8 cellular contexts compared by ENCODE assay signal in genomic region chr5:10607666-10608442, GRCh38. TPM values are rescaled to one million over a fixed set of nuclear protein-coding genes. Genes with fewer than 3 reads are reported as not detected.
A peak's percentile ranks its signal among the peaks of the same experiment; 100 is the strongest.
DNase-seq lines count a peak whose midpoint lies in the region; ATAC-seq and TF ChIP-seq lines count a peak whose summit lies in the region.

No MANE protein-coding gene starts in this region.

- POLR2A ChIA-PET in activated CD8-positive, alpha-beta T cell treated with anti-CD3 and anti-CD28 coated beads for 36 hours (lab: Charles Lee): interaction anchor here (0.8 to 1.4 kb wide), 3 partner anchors 8 to 32 kb away, joined by 3 to 7 read pairs (median 3); no protein-coding TSS in a partner anchor
- POLR2A ChIA-PET in A673 (lab: Charles Lee; ENCODE audit: low non-redundant PET): no interaction called here

- CTCF ChIA-PET in activated CD8-positive, alpha-beta T cell treated with anti-CD3 and anti-CD28 coated beads for 36 hours (lab: Charles Lee): interaction anchor here (0.6 to 2.8 kb wide), 3 partner anchors 13 to 32 kb away, joined by 3 to 20 read pairs (median 4); no protein-coding TSS in a partner anchor
- CTCF ChIA-PET in A673 (lab: Charles Lee): interaction anchor here (0.5 kb wide), 1 partner anchor 154 kb away, joined by 4 read pairs; no protein-coding TSS in a partner anchor

- H3K4me3 ChIP-seq in aorta (ENCODE audit: low read length in 2 of 2) (no peak overlapping the region), A673 (ENCODE audit: low read depth, low read length, poor library complexity, severe bottlenecking) (no peak overlapping the region)

- DNase-seq in GF-D8 (lab: John Stamatoyannopoulos, UW): peak; percentile 87
- DNase-seq in activated CD8-positive, alpha-beta T cell treated with anti-CD3 and anti-CD28 coated beads for 36 hours: peak; percentile 29
- peak; percentile 57 for DNase-seq in left kidney (ENCODE audit: low read depth, low spot score)
- peak in 1 of 2 donors; percentile 78 for DNase-seq in aorta
- DNase-seq in T1000 (lab: John Stamatoyannopoulos, UW): no peak
- no peak for DNase-seq in A673 (ENCODE audit: low spot score)

- no peak overlapping the region for H3K4me3 Mint-ChIP-seq in activated CD8-positive, alpha-beta T cell treated with anti-CD3 and anti-CD28 coated beads for 36 hours

- peaks cover 17% of the 10 kb centered on the region for H3K27me3 Mint-ChIP-seq in activated CD8-positive, alpha-beta T cell treated with anti-CD3 and anti-CD28 coated beads for 36 hours

- H3K9me3 ChIP-seq in aorta (ENCODE audit: control insufficient read depth, low read length): no peaks in the 10 kb centered on the region
- H3K9me3 ChIP-seq in A673 (ENCODE audit: low read depth, low read length, poor library complexity, severe bottlenecking): no peaks in the 10 kb centered on the region

- no TSS peak for BruUV-seq in A673 (replicated peaks; lab: Mats Ljungman, UMichigan)

- intact Hi-C loops in activated CD8-positive, alpha-beta T cell treated with anti-CD3 and anti-CD28 coated beads for 36 hours (cut with micrococcal nuclease): loop anchor here (5.0 kb wide), 1 partner anchor 41 kb away; no protein-coding TSS in a partner anchor
- intact Hi-C loops in aorta (cut with DNase I) (no loop called here), A673 (cut with micrococcal nuclease; ENCODE audit: unreplicated experiment) (no loop called here)

- no peaks in the 10 kb centered on the region for H3K36me3 Mint-ChIP-seq in activated CD8-positive, alpha-beta T cell treated with anti-CD3 and anti-CD28 coated beads for 36 hours (ENCODE audit: low read depth)

- H3K27ac ChIP-seq in aorta (ENCODE audit: low read depth in 1 of 2, low read length in 2 of 2): no peak overlapping the region
- no peak overlapping the region for H3K27ac ChIP-seq in A673 (ENCODE audit: low read depth, low read length, poor library complexity, severe bottlenecking)

- 38 to 42% methylated on average over 14 of the region's 14 CpGs for WGBS in aorta, 2 donors

- TF ChIP-seq CTCF in activated CD8-positive, alpha-beta T cell treated with anti-CD3 and anti-CD28 coated beads for 36 hours (IDR thresholded peaks at IDR 0.05): no peak
- no peak for TF ChIP-seq CTCF in A673 (conservative IDR thresholded peaks at IDR 0.05; ENCODE audit: low read depth, low read length)

- ATAC-seq in GM19467 (IDR thresholded peaks at IDR 0.05; ENCODE audit: unreplicated experiment) (peak; percentile 46), HG03457 (IDR thresholded peaks at IDR 0.05; ENCODE audit: unreplicated experiment) (peak; percentile 48), aorta (ENCODE audit: low FRiP score) (peak; percentile 90)
- ATAC-seq in activated CD8-positive, alpha-beta T cell treated with anti-CD3 and anti-CD28 coated beads for 36 hours: peak; percentile 31

- no peaks in the 10 kb centered on the region for H3K27me3 ChIP-seq in aorta (ENCODE audit: control insufficient read depth in 1 of 2, insufficient read depth in 2 of 2, low read length in 1 of 2)
- H3K27me3 ChIP-seq in A673 (replicated peaks; ENCODE audit: insufficient read depth, low read depth, low read length, poor library complexity): no peaks in the 10 kb centered on the region

- no peaks in the 10 kb centered on the region for H3K9me3 Mint-ChIP-seq in activated CD8-positive, alpha-beta T cell treated with anti-CD3 and anti-CD28 coated beads for 36 hours

- H3K36me3 ChIP-seq in aorta (ENCODE audit: control insufficient read depth in 1 of 2, insufficient read depth in 2 of 2, low read length in 1 of 2): no peaks in the 10 kb centered on the region
- H3K36me3 ChIP-seq in A673 (ENCODE audit: insufficient read depth, low read length, poor library complexity, severe bottlenecking): no peaks in the 10 kb centered on the region

- no peak overlapping the region for H3K27ac Mint-ChIP-seq in activated CD8-positive, alpha-beta T cell treated with anti-CD3 and anti-CD28 coated beads for 36 hours

- H3K4me1 Mint-ChIP-seq in activated CD8-positive, alpha-beta T cell treated with anti-CD3 and anti-CD28 coated beads for 36 hours (ENCODE audit: low read depth): peaks cover 18% of the 10 kb centered on the region

- H3K4me1 ChIP-seq in aorta (ENCODE audit: control insufficient read depth in 1 of 2, insufficient read depth in 2 of 2, low read length in 2 of 2) (no peaks in the 10 kb centered on the region), A673 (ENCODE audit: insufficient read depth, low read length, poor library complexity, severe bottlenecking) (no peaks in the 10 kb centered on the region)

RNA-seq across cellular contexts. Expression of gene ANKRD33B, which starts 44.0 kb away (rescaled TPM):
- 10 to 100 TPM; 13.6 to 13.8 TPM for total RNA-seq in activated CD8-positive, alpha-beta T cell treated with anti-CD3 and anti-CD28 coated beads for 36 hours
- total RNA-seq in aorta: 1 to 10 TPM; 3.3 to 4.9 TPM
- 1 to 10 TPM in 1 of 2 donors, under 1 TPM in 1; 0.75 to 3.2 TPM for polyA plus RNA-seq in aorta
- total RNA-seq in A673 (2021): 0.75 and 1.1 TPM in 2 replicates

Comparison
In these comparisons a context has a peak if more than half of its experiments do, and no peak if none do; other contexts are left out.
1. DNase-seq: peak in GF-D8 (single experiment), activated CD8-positive, alpha-beta T cell treated with anti-CD3 and anti-CD28 coated beads for 36 hours (single experiment) and left kidney (single experiment); none in T1000 (single experiment) and A673 (single experiment).
2. ATAC-seq: peak in every context shown above with its lines; median percentile 90 in aorta; 48 in HG03457; 46 in GM19467; 31 in activated CD8-positive, alpha-beta T cell treated with anti-CD3 and anti-CD28 coated beads for 36 hours.